ENCODE assay signal across 1 cellular context in the genomic region with DNA sequence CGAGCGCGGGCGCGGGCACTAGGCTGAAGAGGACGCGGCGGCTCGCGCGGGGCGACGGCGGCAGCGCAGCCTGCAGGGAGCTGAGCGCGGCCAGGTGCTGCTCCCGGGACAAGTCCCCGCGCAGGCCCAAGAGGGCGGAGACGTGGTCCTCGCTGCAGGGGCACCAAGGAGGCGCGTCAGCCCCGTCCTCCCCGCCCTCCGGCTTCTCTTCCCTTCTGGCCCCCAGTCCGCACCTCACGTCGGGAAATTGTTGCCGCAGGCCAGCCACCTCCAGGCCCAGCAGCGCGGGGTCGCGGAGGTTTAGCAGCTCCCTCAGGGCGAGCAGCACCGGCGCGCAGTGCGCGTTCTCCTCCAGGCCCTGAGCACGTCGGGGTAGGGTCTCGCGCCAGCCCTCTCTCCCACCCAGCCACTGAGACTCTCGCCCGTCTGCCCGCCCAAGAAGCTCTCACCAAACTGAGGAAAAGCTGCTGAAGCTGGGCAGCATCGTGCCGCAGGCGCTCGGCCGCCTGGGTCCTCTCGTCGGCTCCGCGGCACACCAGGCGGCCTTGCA.
A peak's percentile ranks its signal among the peaks of the same experiment; 100 is the strongest.
TF ChIP-seq lines count a peak whose summit lies in the region.

No MANE protein-coding gene starts in this region.

TF ChIP-seq in HepG2, 621 proteins besides CTCF, POLR2A, EP300 and RAD21 (continued from another document):
- TF ChIP-seq, protein P1, sequence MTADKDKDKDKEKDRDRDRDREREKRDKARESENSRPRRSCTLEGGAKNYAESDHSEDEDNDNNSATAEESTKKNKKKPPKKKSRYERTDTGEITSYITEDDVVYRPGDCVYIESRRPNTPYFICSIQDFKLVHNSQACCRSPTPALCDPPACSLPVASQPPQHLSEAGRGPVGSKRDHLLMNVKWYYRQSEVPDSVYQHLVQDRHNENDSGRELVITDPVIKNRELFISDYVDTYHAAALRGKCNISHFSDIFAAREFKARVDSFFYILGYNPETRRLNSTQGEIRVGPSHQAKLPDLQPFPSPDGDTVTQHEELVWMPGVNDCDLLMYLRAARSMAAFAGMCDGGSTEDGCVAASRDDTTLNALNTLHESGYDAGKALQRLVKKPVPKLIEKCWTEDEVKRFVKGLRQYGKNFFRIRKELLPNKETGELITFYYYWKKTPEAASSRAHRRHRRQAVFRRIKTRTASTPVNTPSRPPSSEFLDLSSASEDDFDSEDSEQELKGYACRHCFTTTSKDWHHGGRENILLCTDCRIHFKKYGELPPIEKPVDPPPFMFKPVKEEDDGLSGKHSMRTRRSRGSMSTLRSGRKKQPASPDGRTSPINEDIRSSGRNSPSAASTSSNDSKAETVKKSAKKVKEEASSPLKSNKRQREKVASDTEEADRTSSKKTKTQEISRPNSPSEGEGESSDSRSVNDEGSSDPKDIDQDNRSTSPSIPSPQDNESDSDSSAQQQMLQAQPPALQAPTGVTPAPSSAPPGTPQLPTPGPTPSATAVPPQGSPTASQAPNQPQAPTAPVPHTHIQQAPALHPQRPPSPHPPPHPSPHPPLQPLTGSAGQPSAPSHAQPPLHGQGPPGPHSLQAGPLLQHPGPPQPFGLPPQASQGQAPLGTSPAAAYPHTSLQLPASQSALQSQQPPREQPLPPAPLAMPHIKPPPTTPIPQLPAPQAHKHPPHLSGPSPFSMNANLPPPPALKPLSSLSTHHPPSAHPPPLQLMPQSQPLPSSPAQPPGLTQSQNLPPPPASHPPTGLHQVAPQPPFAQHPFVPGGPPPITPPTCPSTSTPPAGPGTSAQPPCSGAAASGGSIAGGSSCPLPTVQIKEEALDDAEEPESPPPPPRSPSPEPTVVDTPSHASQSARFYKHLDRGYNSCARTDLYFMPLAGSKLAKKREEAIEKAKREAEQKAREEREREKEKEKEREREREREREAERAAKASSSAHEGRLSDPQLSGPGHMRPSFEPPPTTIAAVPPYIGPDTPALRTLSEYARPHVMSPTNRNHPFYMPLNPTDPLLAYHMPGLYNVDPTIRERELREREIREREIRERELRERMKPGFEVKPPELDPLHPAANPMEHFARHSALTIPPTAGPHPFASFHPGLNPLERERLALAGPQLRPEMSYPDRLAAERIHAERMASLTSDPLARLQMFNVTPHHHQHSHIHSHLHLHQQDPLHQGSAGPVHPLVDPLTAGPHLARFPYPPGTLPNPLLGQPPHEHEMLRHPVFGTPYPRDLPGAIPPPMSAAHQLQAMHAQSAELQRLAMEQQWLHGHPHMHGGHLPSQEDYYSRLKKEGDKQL (CRISPR knock-in tag; IDR thresholded peaks at IDR 0.05; ENCODE audit: low read depth) = peak; percentile 6; the same call in 1 of the 2 replicates
- TF ChIP-seq ZNF292 (CRISPR knock-in tag; IDR thresholded peaks at IDR 0.05; ENCODE audit: borderline replicate concordance, low read depth) (no peak), AHR (CRISPR knock-in tag; IDR thresholded peaks at IDR 0.05) (no peak), ZNF557 (CRISPR knock-in tag; IDR thresholded peaks at IDR 0.05) (no peak), ADNP (CRISPR knock-in tag; IDR thresholded peaks at IDR 0.05) (no peak), KAT8 (CRISPR knock-in tag; IDR thresholded peaks at IDR 0.05) (no peak), ZSCAN20 (CRISPR knock-in tag; IDR thresholded peaks at IDR 0.05; ENCODE audit: borderline replicate concordance) (no peak), PHF8 (CRISPR knock-in tag; IDR thresholded peaks at IDR 0.05) (no peak), CC2D1A (CRISPR knock-in tag; IDR thresholded peaks at IDR 0.05) (no peak), CCAR2 (optimal IDR thresholded peaks at IDR 0.05; ENCODE audit: low read depth, low read length) (no peak), ZNF816 (CRISPR knock-in tag; IDR thresholded peaks at IDR 0.05; ENCODE audit: borderline replicate concordance) (no peak; the same call in 1 of the 2 replicates), NKX3-1 (CRISPR knock-in tag; IDR thresholded peaks at IDR 0.05) (no peak), ZBTB7A (CRISPR knock-in tag; IDR thresholded peaks at IDR 0.05) (no peak), ZNF724P (CRISPR knock-in tag; IDR thresholded peaks at IDR 0.05; ENCODE audit: borderline replicate concordance) (peak; percentile 44; the same call in 1 of the 2 replicates), RBM22 (optimal IDR thresholded peaks at IDR 0.05; ENCODE audit: low read length) (no peak), ZSCAN31 (CRISPR knock-in tag; IDR thresholded peaks at IDR 0.05; ENCODE audit: low read depth) (no peak)
- TF ChIP-seq, protein P2, sequence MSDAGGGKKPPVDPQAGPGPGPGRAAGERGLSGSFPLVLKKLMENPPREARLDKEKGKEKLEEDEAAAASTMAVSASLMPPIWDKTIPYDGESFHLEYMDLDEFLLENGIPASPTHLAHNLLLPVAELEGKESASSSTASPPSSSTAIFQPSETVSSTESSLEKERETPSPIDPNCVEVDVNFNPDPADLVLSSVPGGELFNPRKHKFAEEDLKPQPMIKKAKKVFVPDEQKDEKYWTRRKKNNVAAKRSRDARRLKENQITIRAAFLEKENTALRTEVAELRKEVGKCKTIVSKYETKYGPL (CRISPR knock-in tag; IDR thresholded peaks at IDR 0.05) = no peak
- TF ChIP-seq, protein P3, sequence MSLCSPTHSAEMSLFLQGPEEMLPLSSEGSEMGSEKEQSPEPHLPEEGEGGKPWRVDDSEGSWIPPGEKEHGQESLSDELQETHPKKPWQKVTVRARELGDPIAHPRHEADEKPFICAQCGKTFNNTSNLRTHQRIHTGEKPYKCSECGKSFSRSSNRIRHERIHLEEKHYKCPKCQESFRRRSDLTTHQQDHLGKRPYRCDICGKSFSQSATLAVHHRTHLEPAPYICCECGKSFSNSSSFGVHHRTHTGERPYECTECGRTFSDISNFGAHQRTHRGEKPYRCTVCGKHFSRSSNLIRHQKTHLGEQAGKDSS (CRISPR knock-in tag; IDR thresholded peaks at IDR 0.05; ENCODE audit: borderline replicate concordance, low read depth) = peak; percentile 3; the same call in 1 of the 2 replicates
